24 cellular contexts compared by ENCODE assay signal in genomic region chr22:50676661-50677492, GRCh38. TPM values are rescaled to one million over a fixed set of nuclear protein-coding genes. Genes with fewer than 3 reads are reported as not detected.
DNase-seq lines count a peak whose midpoint lies in the region; ATAC-seq and TF ChIP-seq lines count a peak whose summit lies in the region.
"Had no signal": no experiment of that assay in that cellular context is flagged by ENCODE, and none has a peak within 500 bp of the region (broad histone marks: within the 10 kb centered on the region; RNA-seq: fewer than 3 reads in every experiment).

No MANE protein-coding gene starts in this region.

- TF ChIP-seq EP300 in stomach (IDR thresholded peaks at IDR 0.05) = no peak

- TF ChIP-seq CTCF in Peyer's patch (IDR thresholded peaks at IDR 0.05) (no peak), stomach (IDR thresholded peaks at IDR 0.05) (no peak)

- no peak for TF ChIP-seq POLR2A in Peyer's patch (IDR thresholded peaks at IDR 0.05)
- no peak for TF ChIP-seq POLR2A in stomach (IDR thresholded peaks at IDR 0.05)

- intact Hi-C loops in stomach (cut with DNase I; ENCODE audit: low total_unique reads) = no loop called here

- H3K4me3 ChIP-seq in Peyer's patch = no peak overlapping the region
- peak overlapping the region in 2 of 4 donors; percentile 47 to 54 for H3K4me3 ChIP-seq in stomach
- H3K4me3 ChIP-seq: ascending aorta, PC-9, SK-N-MC had no signal

- H3K4me1 ChIP-seq in Peyer's patch = peaks cover 0 to 18% (median 7%) of the 10 kb centered on the region in 4 donors
- H3K4me1 ChIP-seq in stomach = peaks cover 13 to 19% (median 14%) of the 10 kb centered on the region in 4 donors

- no peak for ATAC-seq in GM21423 (IDR thresholded peaks at IDR 0.05; ENCODE audit: unreplicated experiment)
- ATAC-seq: GM23338 had no signal

- H3K9me3 ChIP-seq in Peyer's patch (no peaks in the 10 kb centered on the region), stomach (no peaks in the 10 kb centered on the region)
- H3K9me3 ChIP-seq: ascending aorta had no signal

- H3K27me3 ChIP-seq in Peyer's patch = peaks cover 0 to 20% of the 10 kb centered on the region in 2 donors
- peaks cover 8 to 54% (median 39%) of the 10 kb centered on the region in 3 donors for H3K27me3 ChIP-seq in stomach

- peak; percentile 53 for DNase-seq in activated CD8-positive, alpha-beta memory T cell treated with anti-CD3 and anti-CD28 coated beads for 24 hours
- DNase-seq in activated CD8-positive, alpha-beta memory T cell treated with anti-CD3 and anti-CD28 coated beads, Interleukin-2, amount 50 U/mL, for 48 hours = no peak
- DNase-seq in Peyer's patch (peak; percentile 12 to 33 (median 32)), iPS-NIHi7 (ENCODE audit: extremely low spot score) (peak; percentile 4), stomach (peak; percentile 13), NOMO-1 (lab: John Stamatoyannopoulos, UW; ENCODE audit: unreplicated experiment in 2 of 2) (no peak), NAMALWA (ENCODE audit: low spot score) (no peak)
- DNase-seq: 8988T; activated CD4-positive, CD25-positive, alpha-beta regulatory T cell treated with anti-CD3 and anti-CD28 coated beads, Interleukin-2, amount 50 U/mL, for 72 hours; activated naive CD4-positive, alpha-beta T cell treated with Interleukin-2 at 50 U/mL for 16 hours; endodermal cell; hippocampal formation; NCI-H1436; NCI-H2171; NCI-H774; occipital lobe; stimulated activated CD4-positive, alpha-beta T cell treated with anti-CD3 and anti-CD28 coated beads, Interleukin-2, amount 100 ng/mL, for 48 hours; T1000 had no signal

- H3K27ac ChIP-seq in Peyer's patch (no peak overlapping the region), stomach (no peak overlapping the region)
- H3K27ac ChIP-seq: ascending aorta, C4-2B, PC-9, SK-N-MC had no signal

- 72 to 79% (median 74%) methylated on average over 9 to 10 of the region's 10 CpGs for WGBS in stomach, 5 donors

- H3K36me3 ChIP-seq in Peyer's patch (no peaks in the 10 kb centered on the region), stomach (no peaks in the 10 kb centered on the region)
- H3K36me3 ChIP-seq: ascending aorta had no signal

RNA-seq across cellular contexts. Expression of gene SHANK3, which starts 4.3 kb away (rescaled TPM):
- total RNA-seq in Peyer's patch = 10 to 100 TPM in 2 of 4 donors, 1 to 10 TPM in 2; 2.8 to 36.3 (median 10.8) TPM
- total RNA-seq in stomach = 10 to 100 TPM in 2 of 5 donors, 1 to 10 TPM in 3; 2.5 to 31.2 (median 7.6) TPM
- polyA plus RNA-seq in stomach = 1 to 10 TPM; 3.2 to 5.4 (median 3.4) TPM

RNA-seq across cellular contexts. Expression of gene ARSA, which starts 48.9 kb away (rescaled TPM):
- total RNA-seq in Peyer's patch = 100 to 1,000 TPM in 3 of 4 donors, 10 to 100 TPM in 1; 84.2 to 130 (median 124) TPM
- 10 to 100 TPM in 4 of 5 donors, 1 to 10 TPM in 1; 7.7 to 88.1 (median 46.8) TPM for total RNA-seq in stomach
- 10 to 100 TPM; 27.0 to 45.7 (median 41.2) TPM for polyA plus RNA-seq in stomach

Comparison
In these comparisons a context has a peak if more than half of its experiments do, and no peak if none do; other contexts are left out.
1. DNase-seq: peak in activated CD8-positive, alpha-beta memory T cell treated with anti-CD3 and anti-CD28 coated beads for 24 hours (single experiment), Peyer's patch (3 of 3), iPS-NIHi7 (single experiment) and stomach (single experiment); none in activated CD8-positive, alpha-beta memory T cell treated with anti-CD3 and anti-CD28 coated beads, Interleukin-2, amount 50 U/mL, for 48 hours (single experiment), NOMO-1 (0 of 2) and NAMALWA (single experiment).